1 cellular context compared by ENCODE assay signal in genomic region chr3:83500422-83500821, GRCh38.
TF ChIP-seq lines count a peak whose summit lies in the region.

No MANE protein-coding gene starts in this region.

TF ChIP-seq in HepG2, 621 proteins besides CTCF, POLR2A, EP300 and RAD21 (continued from another document and continues in another):
- TF ChIP-seq ZFP91 (CRISPR knock-in tag; IDR thresholded peaks at IDR 0.05; ENCODE audit: borderline replicate concordance), result no peak
- no peak for TF ChIP-seq STAT5B (CRISPR knock-in tag; IDR thresholded peaks at IDR 0.05)
- peak; percentile 92 for TF ChIP-seq SOX5 (CRISPR knock-in tag; IDR thresholded peaks at IDR 0.05; ENCODE audit: borderline replicate concordance)
- peak; percentile 94 for TF ChIP-seq MAFF (IDR thresholded peaks at IDR 0.05; ENCODE audit: low read depth, low read length)
- no peak for TF ChIP-seq HES4 (CRISPR knock-in tag; IDR thresholded peaks at IDR 0.05; ENCODE audit: borderline replicate concordance)
- TF ChIP-seq ZNF101 (CRISPR knock-in tag; IDR thresholded peaks at IDR 0.05; ENCODE audit: borderline replicate concordance, low read depth), result no peak
- TF ChIP-seq GLMP (CRISPR knock-in tag; IDR thresholded peaks at IDR 0.05; ENCODE audit: borderline replicate concordance), result no peak
- TF ChIP-seq KMT2B (CRISPR knock-in tag; IDR thresholded peaks at IDR 0.05), result no peak
- TF ChIP-seq RCOR2 (CRISPR knock-in tag; IDR thresholded peaks at IDR 0.05), result no peak
- no peak for TF ChIP-seq ZNF232 (CRISPR knock-in tag; IDR thresholded peaks at IDR 0.05; ENCODE audit: borderline replicate concordance)
- TF ChIP-seq ZSCAN25 (CRISPR knock-in tag; IDR thresholded peaks at IDR 0.05), result no peak
- 0 out of 2 replicates have a peak, but pooled peaks have one; percentile 23 for TF ChIP-seq TFDP2 (CRISPR knock-in tag; IDR thresholded peaks at IDR 0.05)
- no peak for TF ChIP-seq HNRNPLL (IDR thresholded peaks at IDR 0.05; ENCODE audit: low read depth, low read length, poor library complexity, severe bottlenecking)
- TF ChIP-seq ZNF572 (CRISPR knock-in tag; IDR thresholded peaks at IDR 0.05), result no peak
- TF ChIP-seq SNAI1 (CRISPR knock-in tag; IDR thresholded peaks at IDR 0.05; ENCODE audit: borderline replicate concordance), result no peak
- TF ChIP-seq ZNF629 (CRISPR knock-in tag; conservative IDR thresholded peaks at IDR 0.05), result no peak
- no peak for TF ChIP-seq PAWR (CRISPR knock-in tag; IDR thresholded peaks at IDR 0.05; ENCODE audit: borderline replicate concordance)
- TF ChIP-seq ZNF260 (CRISPR knock-in tag; IDR thresholded peaks at IDR 0.05; ENCODE audit: borderline replicate concordance, low read depth), result no peak
- TF ChIP-seq HMGXB4 (CRISPR knock-in tag; IDR thresholded peaks at IDR 0.05; ENCODE audit: borderline replicate concordance in 1 of 2, low read depth in 1 of 2), result 0 out of 4 replicates have a peak, but pooled peaks of 1 of the 2 experiments have one; percentile 43
- TF ChIP-seq STAG1 (CRISPR knock-in tag; IDR thresholded peaks at IDR 0.05), result no peak
- TF ChIP-seq YEATS4 (CRISPR knock-in tag; IDR thresholded peaks at IDR 0.05; ENCODE audit: borderline replicate concordance), result no peak
- no peak for TF ChIP-seq EEA1 (CRISPR knock-in tag; IDR thresholded peaks at IDR 0.05; ENCODE audit: borderline replicate concordance)
- 0 out of 2 replicates have a peak, but pooled peaks have one; percentile 27 for TF ChIP-seq ZNF292 (CRISPR knock-in tag; IDR thresholded peaks at IDR 0.05; ENCODE audit: borderline replicate concordance, low read depth)
- no peak for TF ChIP-seq ZNF503 (CRISPR knock-in tag; IDR thresholded peaks at IDR 0.05)
- peak; percentile 49; the same call in 1 of the 2 replicates for TF ChIP-seq HNF4G (IDR thresholded peaks at IDR 0.05; ENCODE audit: borderline replicate concordance, low read depth, low read length)
- TF ChIP-seq HNF4G (CRISPR knock-in tag; IDR thresholded peaks at IDR 0.05; ENCODE audit: borderline replicate concordance, low read depth), result peak; percentile 51; the same call in 1 of the 2 replicates
- TF ChIP-seq GPN1 (CRISPR knock-in tag; IDR thresholded peaks at IDR 0.05; ENCODE audit: borderline replicate concordance), result no peak
- TF ChIP-seq PHF20 (CRISPR knock-in tag; IDR thresholded peaks at IDR 0.05), result no peak
- no peak for TF ChIP-seq ZNF616 (CRISPR knock-in tag; IDR thresholded peaks at IDR 0.05; ENCODE audit: low read depth)
- no peak for TF ChIP-seq ZC3H13 (CRISPR knock-in tag; IDR thresholded peaks at IDR 0.05)
- TF ChIP-seq HMG20A (CRISPR knock-in tag; IDR thresholded peaks at IDR 0.05; ENCODE audit: borderline replicate concordance), result peak; percentile 68; the same call in 1 of the 2 replicates
- TF ChIP-seq ZNF652 (CRISPR knock-in tag; IDR thresholded peaks at IDR 0.05; ENCODE audit: borderline replicate concordance, low read depth), result no peak
- TF ChIP-seq TCF12 (IDR thresholded peaks at IDR 0.05), result no peak
- no peak for TF ChIP-seq TCF12 (CRISPR knock-in tag; IDR thresholded peaks at IDR 0.05)
- TF ChIP-seq RORA (CRISPR knock-in tag; IDR thresholded peaks at IDR 0.05), result no peak
- TF ChIP-seq ZMYM3 (CRISPR knock-in tag; IDR thresholded peaks at IDR 0.05), result no peak
- TF ChIP-seq MNT (IDR thresholded peaks at IDR 0.05), result no peak
- no peak for TF ChIP-seq HNRNPK (IDR thresholded peaks at IDR 0.05; ENCODE audit: low read depth, low read length, poor library complexity, severe bottlenecking)
- no peak for TF ChIP-seq U2AF2 (IDR thresholded peaks at IDR 0.05; ENCODE audit: low read depth, low read length)
- no peak for TF ChIP-seq TOE1 (CRISPR knock-in tag; IDR thresholded peaks at IDR 0.05)
- TF ChIP-seq SUZ12 (IDR thresholded peaks at IDR 0.05; ENCODE audit: low read depth, low read length), result no peak
- no peak for TF ChIP-seq ZNF251 (CRISPR knock-in tag; IDR thresholded peaks at IDR 0.05)
- peak; percentile 40; the same call in 1 of the 2 replicates for TF ChIP-seq GABPB1 (CRISPR knock-in tag; IDR thresholded peaks at IDR 0.05)
- no peak for TF ChIP-seq ATF4 (CRISPR knock-in tag; IDR thresholded peaks at IDR 0.05)
- no peak for TF ChIP-seq ZNF274 (CRISPR knock-in tag; IDR thresholded peaks at IDR 0.05)
- TF ChIP-seq ZNF414 (CRISPR knock-in tag; IDR thresholded peaks at IDR 0.05), result peak; percentile 53; the same call in 1 of the 2 replicates
- TF ChIP-seq ZNF746 (CRISPR knock-in tag; IDR thresholded peaks at IDR 0.05), result no peak
- TF ChIP-seq REL (CRISPR knock-in tag; conservative IDR thresholded peaks at IDR 0.05), result no peak
- no peak for TF ChIP-seq PBX3 (CRISPR knock-in tag; IDR thresholded peaks at IDR 0.05; ENCODE audit: borderline replicate concordance)
